Comparison of ENCODE assay signal across 1 cellular context in genomic region chr12:132828706-132829534, GRCh38.
TF ChIP-seq lines count a peak whose summit lies in the region.

TSS of gene GOLGA3 (minus strand) at chr12:132828869. CDS start at chr12:132822128, 6,741 bp downstream.

TF ChIP-seq in HepG2, 621 proteins besides CTCF, POLR2A, EP300 and RAD21 (continued from another document and continues in another):
- TF ChIP-seq SP140L (CRISPR knock-in tag; IDR thresholded peaks at IDR 0.05; ENCODE audit: borderline replicate concordance): no peak
- no peak for TF ChIP-seq HOXA7 (CRISPR knock-in tag; IDR thresholded peaks at IDR 0.05)
- TF ChIP-seq ZBTB7B (CRISPR knock-in tag; IDR thresholded peaks at IDR 0.05): peak; percentile 71; the same call in 1 of the 2 replicates
- TF ChIP-seq SKIL (CRISPR knock-in tag; IDR thresholded peaks at IDR 0.05; ENCODE audit: borderline replicate concordance): no peak
- no peak for TF ChIP-seq EHMT2 (IDR thresholded peaks at IDR 0.05; ENCODE audit: borderline replicate concordance, low read depth, low read length)
- peak; percentile 81; the same call in 1 of the 2 replicates for TF ChIP-seq THAP9 (CRISPR knock-in tag; IDR thresholded peaks at IDR 0.05; ENCODE audit: borderline replicate concordance)
- TF ChIP-seq ZMYM3 (CRISPR knock-in tag; IDR thresholded peaks at IDR 0.05): peak; percentile 71
- TF ChIP-seq ZNF331 (CRISPR knock-in tag; IDR thresholded peaks at IDR 0.05): peak; percentile 38; the same call in 1 of the 2 replicates
- no peak for TF ChIP-seq ZNF260 (CRISPR knock-in tag; IDR thresholded peaks at IDR 0.05; ENCODE audit: borderline replicate concordance, low read depth)
- no peak for TF ChIP-seq JARID2 (CRISPR knock-in tag; IDR thresholded peaks at IDR 0.05; ENCODE audit: insufficient replicate concordance)
- TF ChIP-seq CCDC6 (CRISPR knock-in tag; IDR thresholded peaks at IDR 0.05): 0 out of 2 replicates have a peak, but pooled peaks have one; percentile 38
- no peak for TF ChIP-seq ZNF275 (CRISPR knock-in tag; IDR thresholded peaks at IDR 0.05; ENCODE audit: borderline replicate concordance)
- no peak for TF ChIP-seq PAWR (CRISPR knock-in tag; IDR thresholded peaks at IDR 0.05; ENCODE audit: borderline replicate concordance)
- TF ChIP-seq TAF15 (IDR thresholded peaks at IDR 0.05; ENCODE audit: low read depth, low read length, poor library complexity, severe bottlenecking): no peak
- peak; percentile 32; the same call in 1 of the 2 replicates for TF ChIP-seq ZC3H13 (CRISPR knock-in tag; IDR thresholded peaks at IDR 0.05)
- TF ChIP-seq GTF3A (CRISPR knock-in tag; conservative IDR thresholded peaks at IDR 0.05): 0 out of 2 replicates have a peak, but pooled peaks have one; percentile 47
- 0 out of 2 replicates have a peak, but pooled peaks have one; percentile 21 for TF ChIP-seq ZKSCAN1 (IDR thresholded peaks at IDR 0.05; ENCODE audit: low read length)
- TF ChIP-seq SRSF4 (IDR thresholded peaks at IDR 0.05; ENCODE audit: low read depth, low read length, poor library complexity, severe bottlenecking): no peak
- no peak for TF ChIP-seq ZNF446 (CRISPR knock-in tag; IDR thresholded peaks at IDR 0.05)
- peak; percentile 73; the same call in 1 of the 2 replicates for TF ChIP-seq SIN3A (IDR thresholded peaks at IDR 0.05; ENCODE audit: borderline replicate concordance, low read depth, low read length)
- TF ChIP-seq ZNF652 (CRISPR knock-in tag; IDR thresholded peaks at IDR 0.05; ENCODE audit: borderline replicate concordance, low read depth): no peak
- no peak for TF ChIP-seq PAF1 (CRISPR knock-in tag; IDR thresholded peaks at IDR 0.05)
- TF ChIP-seq PRDM15 (CRISPR knock-in tag; IDR thresholded peaks at IDR 0.05): no peak
- no peak for TF ChIP-seq ZNF33A (CRISPR knock-in tag; IDR thresholded peaks at IDR 0.05; ENCODE audit: borderline replicate concordance)
- peak; percentile 57; the same call in 1 of the 2 replicates for TF ChIP-seq PATZ1 (CRISPR knock-in tag; IDR thresholded peaks at IDR 0.05)
- no peak for TF ChIP-seq ZNF468 (CRISPR knock-in tag; IDR thresholded peaks at IDR 0.05)
- no peak for TF ChIP-seq JUND (CRISPR knock-in tag; IDR thresholded peaks at IDR 0.05)
- TF ChIP-seq ARNT2 (CRISPR knock-in tag; IDR thresholded peaks at IDR 0.05; ENCODE audit: low read depth): no peak
- TF ChIP-seq MLXIP (CRISPR knock-in tag; IDR thresholded peaks at IDR 0.05; ENCODE audit: borderline replicate concordance): no peak
- TF ChIP-seq HNF1B (CRISPR knock-in tag; IDR thresholded peaks at IDR 0.05): peak; percentile 54; the same call in 1 of the 2 replicates
- TF ChIP-seq ZNF550 (CRISPR knock-in tag; IDR thresholded peaks at IDR 0.05; ENCODE audit: borderline replicate concordance): no peak
- TF ChIP-seq SNAPC4 (CRISPR knock-in tag; IDR thresholded peaks at IDR 0.05): peak; percentile 62; the same call in 1 of the 2 replicates
